ENCODE assay signal across 1 cellular context in the genomic region with DNA sequence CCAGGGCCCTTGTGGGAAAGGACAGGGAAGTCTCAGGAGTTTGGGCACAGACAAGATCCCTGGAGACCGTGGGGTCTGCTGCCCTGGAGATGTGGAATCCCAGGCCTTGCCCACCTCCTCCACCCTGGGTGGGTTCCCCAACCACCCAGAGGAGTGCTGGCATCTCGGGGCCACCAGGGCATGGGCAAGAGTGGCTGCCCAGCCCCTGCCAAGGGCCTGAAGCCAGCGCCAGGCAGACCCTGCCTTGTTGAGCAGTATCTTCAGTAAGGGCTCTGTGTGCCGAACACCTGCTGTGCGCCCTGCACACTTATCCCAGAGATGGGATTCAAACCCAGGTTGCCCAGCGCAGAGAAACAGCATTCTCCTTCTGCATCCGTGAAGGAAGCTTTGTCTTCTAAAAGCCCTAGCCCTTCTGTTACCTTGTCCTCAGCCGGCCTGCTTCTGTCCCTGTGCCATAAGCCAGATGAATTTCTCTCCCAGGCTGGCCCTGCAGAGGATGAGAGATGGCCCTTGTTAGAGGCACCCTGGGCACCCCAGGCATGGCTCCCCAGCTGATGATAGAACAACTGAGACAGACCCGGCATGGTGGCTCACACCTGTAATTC.
TF ChIP-seq lines count a peak whose summit lies in the region.

No MANE protein-coding gene starts in this region.

TF ChIP-seq in IMR-90, 13 proteins besides CTCF, POLR2A, EP300 and RAD21:
- TF ChIP-seq NFE2L2 (IDR thresholded peaks at IDR 0.05; ENCODE audit: low read depth, low read length) (no peak), MXI1 (IDR thresholded peaks at IDR 0.05; ENCODE audit: borderline replicate concordance, low read depth, low read length) (no peak), BHLHE40 (IDR thresholded peaks at IDR 0.05; ENCODE audit: low read depth, low read length) (no peak), MAFK (IDR thresholded peaks at IDR 0.05; ENCODE audit: low read depth, low read length) (no peak), CHD1 (IDR thresholded peaks at IDR 0.05; ENCODE audit: low read depth, low read length) (no peak), RCOR1 (IDR thresholded peaks at IDR 0.05; ENCODE audit: insufficient replicate concordance, low read length) (no peak), SMC3 (IDR thresholded peaks at IDR 0.05; ENCODE audit: low read depth, low read length) (no peak), MAZ (IDR thresholded peaks at IDR 0.05; ENCODE audit: borderline replicate concordance, low read depth, low read length) (no peak), CEBPB (IDR thresholded peaks at IDR 0.05; ENCODE audit: low read depth, low read length) (no peak)
- TF ChIP-seq, protein P1, sequence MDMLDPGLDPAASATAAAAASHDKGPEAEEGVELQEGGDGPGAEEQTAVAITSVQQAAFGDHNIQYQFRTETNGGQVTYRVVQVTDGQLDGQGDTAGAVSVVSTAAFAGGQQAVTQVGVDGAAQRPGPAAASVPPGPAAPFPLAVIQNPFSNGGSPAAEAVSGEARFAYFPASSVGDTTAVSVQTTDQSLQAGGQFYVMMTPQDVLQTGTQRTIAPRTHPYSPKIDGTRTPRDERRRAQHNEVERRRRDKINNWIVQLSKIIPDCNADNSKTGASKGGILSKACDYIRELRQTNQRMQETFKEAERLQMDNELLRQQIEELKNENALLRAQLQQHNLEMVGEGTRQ (IDR thresholded peaks at IDR 0.05; ENCODE audit: low read depth, low read length): no peak
